Comparison of ENCODE assay signal across 1 cellular context in genomic region chr17:74410001-74410443, GRCh38.
A peak's percentile ranks its signal among the peaks of the same experiment; 100 is the strongest.
TF ChIP-seq lines count a peak whose summit lies in the region.

No MANE protein-coding gene starts in this region.

TF ChIP-seq in H1, 55 proteins besides CTCF, POLR2A, EP300 and RAD21:
- no peak for TF ChIP-seq BCL11A (IDR thresholded peaks at IDR 0.05; ENCODE audit: low read depth in 2 of 2, low read length in 2 of 2)
- TF ChIP-seq FOSL1 (IDR thresholded peaks at IDR 0.05; ENCODE audit: insufficient read depth, low read depth, low read length): no peak
- TF ChIP-seq YY1 (IDR thresholded peaks at IDR 0.05; ENCODE audit: low read depth, low read length): peak; percentile 49; the same call in 1 of the 2 replicates
- TF ChIP-seq TAF7 (optimal IDR thresholded peaks at IDR 0.05; ENCODE audit: borderline replicate concordance, low read depth, low read length): no peak
